ENCODE assay signal across 8 cellular contexts in genomic region chr6:2634151-2634964, GRCh38.
A peak's percentile ranks its signal among the peaks of the same experiment; 100 is the strongest.
DNase-seq lines count a peak whose midpoint lies in the region; ATAC-seq and TF ChIP-seq lines count a peak whose summit lies in the region.

No MANE protein-coding gene starts in this region.

- TF ChIP-seq CTCF in Loucy (conservative IDR thresholded peaks at IDR 0.05; ENCODE audit: low read length) = peak; percentile 94

- peaks cover 11% of the 10 kb centered on the region for H3K27me3 Mint-ChIP-seq in activated naive CD4-positive, alpha-beta T cell treated with anti-CD3 and anti-CD28 coated beads for 36 hours (ENCODE audit: low read depth)

- CTCF ChIA-PET in activated naive CD4-positive, alpha-beta T cell treated with anti-CD3 and anti-CD28 coated beads for 36 hours (lab: Charles Lee) = interaction anchor here (0.6 to 2.1 kb wide), 50 partner anchors 9 to 1138 kb away, joined by 3 to 12 read pairs (median 3); partner anchors contain the start of gene MYLK4

- peak overlapping the region; percentile 59 for H3K9ac ChIP-seq in Loucy (ENCODE audit: low read depth, low read length, poor library complexity, severe bottlenecking)
- peak overlapping the region in 3 of 5 donors; percentile 30 to 52 (median 41) for H3K9ac ChIP-seq in subcutaneous abdominal adipose tissue (ENCODE audit: low read length in 5 of 5)

- H3K4me3 ChIP-seq in Loucy (ENCODE audit: low read length, poor library complexity, severe bottlenecking) = peak overlapping the region; percentile 47
- H3K4me3 ChIP-seq in subcutaneous abdominal adipose tissue (ENCODE audit: low read depth in 1 of 5, low read length in 5 of 5) = peak overlapping the region in 4 of 5 donors; percentile 45 to 66 (median 62)

- intact Hi-C loops in activated naive CD4-positive, alpha-beta T cell treated with anti-CD3 and anti-CD28 coated beads for 36 hours (cut with micrococcal nuclease) = loop anchor here (1.0 to 10.0 kb wide), 5 partner anchors 126 to 1038 kb away; no protein-coding TSS in a partner anchor

- H4K20me1 ChIP-seq in Loucy (ENCODE audit: insufficient read depth, low read length, poor library complexity, severe bottlenecking) = no peaks in the 10 kb centered on the region

- H3K36me3 Mint-ChIP-seq in activated naive CD4-positive, alpha-beta T cell treated with anti-CD3 and anti-CD28 coated beads for 36 hours (ENCODE audit: low read depth) = no peaks in the 10 kb centered on the region

- H3K4me1 ChIP-seq in Loucy (ENCODE audit: insufficient read depth, low read length, poor library complexity, severe bottlenecking) = peaks cover 20% of the 10 kb centered on the region
- peaks cover 2 to 15% (median 12%) of the 10 kb centered on the region in 5 donors for H3K4me1 ChIP-seq in subcutaneous abdominal adipose tissue (ENCODE audit: control insufficient read depth in 5 of 5, insufficient read depth in 5 of 5, low read length in 5 of 5)

- no peaks in the 10 kb centered on the region for H3F3A ChIP-seq in Loucy (ENCODE audit: low read depth)

- no peaks in the 10 kb centered on the region for H3K9me2 ChIP-seq in Loucy (replicated peaks; ENCODE audit: low read depth, low read length)

- H3K27me3 ChIP-seq in Loucy (ENCODE audit: insufficient read depth, low read length, poor library complexity, severe bottlenecking) (no peaks in the 10 kb centered on the region), subcutaneous abdominal adipose tissue (ENCODE audit: control insufficient read depth in 5 of 5, insufficient read depth in 4 of 5, low read length in 5 of 5) (peaks cover 0 to 2% (median 0%) of the 10 kb centered on the region in 5 donors)

- in situ Hi-C loops in SK-MEL-5 (cut with HindIII; ENCODE audit: low pct_unique_long_range_greater_than_20kb, low sequenced_read_pairs) = no loop called here

- H3K9me3 ChIP-seq in Loucy (ENCODE audit: insufficient read depth, low read depth, low read length) (no peaks in the 10 kb centered on the region), subcutaneous abdominal adipose tissue (ENCODE audit: control insufficient read depth in 5 of 5, low read length in 5 of 5) (no peaks in the 10 kb centered on the region)

- no peaks in the 10 kb centered on the region for H3K79me2 ChIP-seq in Loucy (ENCODE audit: insufficient read depth, low read length)

- H3K36me3 ChIP-seq in Loucy (ENCODE audit: insufficient read depth, low read length) (no peaks in the 10 kb centered on the region), subcutaneous abdominal adipose tissue (ENCODE audit: control insufficient read depth in 5 of 5, insufficient read depth in 5 of 5, low read length in 5 of 5) (no peaks in the 10 kb centered on the region)

- no peaks in the 10 kb centered on the region for H3K9me3 Mint-ChIP-seq in activated naive CD4-positive, alpha-beta T cell treated with anti-CD3 and anti-CD28 coated beads for 36 hours

- H2AFZ ChIP-seq in Loucy (ENCODE audit: low read length) = peak overlapping the region; percentile 86

- H3K27ac Mint-ChIP-seq in activated naive CD4-positive, alpha-beta T cell treated with anti-CD3 and anti-CD28 coated beads for 36 hours = no peak overlapping the region

- peak; percentile 86 for ATAC-seq in GM21576 (IDR thresholded peaks at IDR 0.05; ENCODE audit: unreplicated experiment)

- no peak overlapping the region for H3K27ac ChIP-seq in subcutaneous abdominal adipose tissue (ENCODE audit: low read depth, low read length)

- DNase-seq in COLO829 (ENCODE audit: low spot score) (peak; percentile 73), SK-MEL-5 (ENCODE audit: low read depth, low spot score) (peak; percentile 93), globus pallidus (ENCODE audit: low spot score) (peak; percentile 56), non-pigmented ciliary epithelial cell (ENCODE audit: low read depth) (peak; percentile 61)
- peak; percentile 88 for DNase-seq in activated naive CD4-positive, alpha-beta T cell treated with anti-CD3 and anti-CD28 coated beads for 36 hours

- H3K4me2 ChIP-seq in Loucy (ENCODE audit: low read depth, low read length, poor library complexity, severe bottlenecking) = peak overlapping the region; percentile 77

- H3K4me3 Mint-ChIP-seq in activated naive CD4-positive, alpha-beta T cell treated with anti-CD3 and anti-CD28 coated beads for 36 hours = peak overlapping the region; percentile 58

- H3K4me1 Mint-ChIP-seq in activated naive CD4-positive, alpha-beta T cell treated with anti-CD3 and anti-CD28 coated beads for 36 hours (ENCODE audit: low read depth) = peaks cover 3% of the 10 kb centered on the region
